15 cellular contexts compared by ENCODE assay signal in the genomic region with DNA sequence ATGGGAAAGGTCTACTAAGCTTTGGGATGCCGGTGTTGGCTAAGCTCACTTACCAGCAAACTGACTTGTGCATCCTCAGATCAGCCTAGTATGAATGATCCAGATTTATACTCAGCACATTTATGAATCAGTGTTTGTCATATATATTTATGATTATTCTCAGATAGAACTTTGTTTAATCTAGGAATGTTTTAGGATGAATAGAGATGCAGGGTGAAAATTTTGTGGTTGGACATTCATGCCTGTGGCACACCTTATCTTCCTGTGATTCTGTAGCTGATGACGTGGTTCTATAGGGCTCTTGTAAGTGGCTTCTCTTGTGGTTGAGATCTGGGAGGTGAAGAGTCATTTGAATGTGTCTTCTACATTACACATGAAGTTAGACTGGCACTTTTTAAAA. TPM values are rescaled to one million over a fixed set of nuclear protein-coding genes. Genes with fewer than 3 reads are reported as not detected.
DNase-seq lines count a peak whose midpoint lies in the region; ATAC-seq and TF ChIP-seq lines count a peak whose summit lies in the region.
"Had no signal": no experiment of that assay in that cellular context is flagged by ENCODE, and none has a peak within 500 bp of the region (broad histone marks: within the 10 kb centered on the region; RNA-seq: fewer than 3 reads in every experiment).

No MANE protein-coding gene starts in this region.

- H3K36me3 ChIP-seq in body of pancreas (replicated peaks in 1 of 2; ENCODE audit: insufficient read depth in 1 of 2, low read depth in 2 of 2) (no peaks in the 10 kb centered on the region), right lobe of liver (no peaks in the 10 kb centered on the region)
- H3K36me3 ChIP-seq: colonic mucosa, neural progenitor cell had no signal

- ATAC-seq in GM19043 (IDR thresholded peaks at IDR 0.05; ENCODE audit: low read depth, unreplicated experiment): peak; percentile 63
- ATAC-seq in foreskin keratinocyte: peak; percentile 93
- no peak for ATAC-seq in body of pancreas
- no peak for ATAC-seq in right lobe of liver
- ATAC-seq: left lobe of liver had no signal

- intact Hi-C loops in body of pancreas (cut with DNase I) (no loop called here), right lobe of liver (cut with DNase I) (no loop called here)

- DNase-seq in AG10803 (ENCODE audit: low read depth) (peak; percentile 74), RPMI7951 (ENCODE audit: low read depth) (peak; percentile 64), foreskin keratinocyte (peak; percentile 80 to 96), COLO668 (lab: John Stamatoyannopoulos, UW; ENCODE audit: unreplicated experiment) (no peak), body of pancreas (no peak), SHP77 (lab: John Stamatoyannopoulos, UW) (no peak), right lobe of liver (no peak)
- DNase-seq: activated effector memory CD4-positive, alpha-beta T cell treated with anti-CD3 and anti-CD28 coated beads, Interleukin-2, amount 50 U/mL, for 16 hours; colonic mucosa; foreskin melanocyte; NCI-H1092; NCI-H510A had no signal

- no peak for TF ChIP-seq CTCF in AG10803 (conservative IDR thresholded peaks at IDR 0.05; ENCODE audit: low read length)
- no peak for TF ChIP-seq CTCF in foreskin keratinocyte (conservative IDR thresholded peaks at IDR 0.05)
- TF ChIP-seq CTCF in body of pancreas (IDR thresholded peaks at IDR 0.05): no peak
- no peak for TF ChIP-seq CTCF in right lobe of liver (IDR thresholded peaks at IDR 0.05)

- H3K9me3 ChIP-seq in body of pancreas (no peaks in the 10 kb centered on the region), right lobe of liver (no peaks in the 10 kb centered on the region)
- H3K9me3 ChIP-seq: colonic mucosa had no signal

- 36 to 38% methylated on average over 2 of the region's 2 CpGs for WGBS in body of pancreas, 2 donors
- 0% methylated on average over 2 of the region's 2 CpGs for WGBS in right lobe of liver (ENCODE audit: insufficient coverage, low coverage, low lambda C conversion rate, missing lambda C conversion rate)

- H3K4me3 ChIP-seq in AG10803 (ENCODE audit: low read length) (no peak overlapping the region), body of pancreas (no peak overlapping the region), right lobe of liver (no peak overlapping the region)
- H3K4me3 ChIP-seq: colonic mucosa, neural progenitor cell had no signal

- no peak for TF ChIP-seq POLR2A in body of pancreas (IDR thresholded peaks at IDR 0.05)
- no peak for TF ChIP-seq POLR2A in right lobe of liver (IDR thresholded peaks at IDR 0.05)

- H3K27ac ChIP-seq in foreskin keratinocyte (peak overlapping the region; percentile 38), body of pancreas (no peak overlapping the region), right lobe of liver (no peak overlapping the region)
- H3K27ac ChIP-seq: colonic mucosa, neural progenitor cell had no signal

- H3K4me1 ChIP-seq in foreskin keratinocyte (peaks cover 30% of the 10 kb centered on the region), body of pancreas (no peaks in the 10 kb centered on the region), right lobe of liver (no peaks in the 10 kb centered on the region)
- H3K4me1 ChIP-seq: colonic mucosa had no signal

- H3K27me3 ChIP-seq in foreskin keratinocyte: no peaks in the 10 kb centered on the region
- H3K27me3 ChIP-seq in body of pancreas: no peaks in the 10 kb centered on the region
- H3K27me3 ChIP-seq in right lobe of liver: no peaks in the 10 kb centered on the region
- H3K27me3 ChIP-seq: colonic mucosa, neural progenitor cell had no signal

RNA-seq across cellular contexts. Expression of gene CDIN1, which starts 11.4 kb away (rescaled TPM):
- 15.0 and 22.1 TPM in 2 replicates for total RNA-seq in RPMI7951 (2014; rRNA removed; shearing (Covaris generic))
- total RNA-seq in foreskin keratinocyte (16.3 and 17.5 TPM in 2 replicates), body of pancreas (10 to 100 TPM in 1 of 2 donors, 1 to 10 TPM in 1; 6.2 to 14.5 TPM), right lobe of liver (1 to 10 TPM; 3.7 to 9.8 (median 5.8) TPM)
- 6.3 and 6.6 TPM in 2 replicates for polyA plus RNA-seq in foreskin keratinocyte

Comparison
In these comparisons a context has a peak if more than half of its experiments do, and no peak if none do; other contexts are left out.
1. DNase-seq: peak in AG10803 (single experiment), RPMI7951 (single experiment) and foreskin keratinocyte (2 of 2); none in COLO668 (single experiment), body of pancreas (0 of 4), SHP77 (0 of 2) and right lobe of liver (0 of 3).
2. ATAC-seq: peak in GM19043 (single experiment) and foreskin keratinocyte (single experiment); none in body of pancreas (single experiment) and right lobe of liver (0 of 4).